In genomic region chr17:72406501-72406900, GRCh38 we compare ENCODE assay signal across 25 cellular contexts.
DNase-seq lines count a peak whose midpoint lies in the region; ATAC-seq, FAIRE-seq and TF ChIP-seq lines count a peak whose summit lies in the region.
"Had no signal": no experiment of that assay in that cellular context is flagged by ENCODE, and none has a peak within 500 bp of the region (broad histone marks: within the 10 kb centered on the region; RNA-seq: fewer than 3 reads in every experiment).

No MANE protein-coding gene starts in this region.

- peaks cover 0 to 2% (median 0%) of the 10 kb centered on the region in 4 donors for H3K4me1 Mint-ChIP-seq in CD4-positive, alpha-beta memory T cell

- no peak overlapping the region for H3K4ac ChIP-seq in mesendoderm (ENCODE audit: low read depth, low read length)

- H2BK15ac ChIP-seq in mesendoderm (replicated peaks; ENCODE audit: low read depth): no peak overlapping the region

- H3K4me2 ChIP-seq in HepG2 (ENCODE audit: low read depth, low read length): no peak overlapping the region
- no peak overlapping the region for H3K4me2 ChIP-seq in mesendoderm (ENCODE audit: low read length)

- no peak overlapping the region for H2AK5ac ChIP-seq in mesendoderm (ENCODE audit: low read length)

- no peak for FAIRE-seq in HepG2 (lab: Jason Lieb, UNC)
- FAIRE-seq: A204.1, islet of Langerhans had no signal

- intact Hi-C loops in HepG2 (cut with micrococcal nuclease; ENCODE audit: unreplicated experiment) (no loop called here), right lobe of liver (cut with DNase I) (no loop called here), breast epithelium (cut with DNase I; ENCODE audit: low total_unique reads) (no loop called here)
- intact Hi-C loops in CD4-positive, alpha-beta memory T cell (cut with micrococcal nuclease): no loop called here

- POLR2A ChIA-PET in HepG2 (lab: Yijun Ruan, JAX): interaction anchor here (2.1 to 2.9 kb wide), 2 partner anchors 16 to 286 kb away, joined by 9 read pairs; partner anchors contain the start of gene SOX9
- POLR2A ChIA-PET in CD4-positive, alpha-beta memory T cell (lab: Charles Lee; ENCODE audit: partially characterized antibody): no interaction called here

- peaks cover 0 to 8% (median 0%) of the 10 kb centered on the region in 8 donors for H3K9me3 Mint-ChIP-seq in CD4-positive, alpha-beta memory T cell
- H3K9me3 Mint-ChIP-seq: CD8-positive, alpha-beta T cell; stimulated activated naive CD8-positive, alpha-beta T cell treated with anti-CD3 and anti-CD28 coated beads, Interleukin-15, Interleukin-2, amounts not matched to agents 100 ng/mL and 50 ng/mL, for 24 hours had no signal

- H3K18ac ChIP-seq in mesendoderm (ENCODE audit: low read length): no peak overlapping the region

- H3K9me3 ChIP-seq in HepG2 (ENCODE audit: low read length): no peaks in the 10 kb centered on the region
- no peaks in the 10 kb centered on the region for H3K9me3 ChIP-seq in right lobe of liver
- no peaks in the 10 kb centered on the region for H3K9me3 ChIP-seq in breast epithelium
- no peaks in the 10 kb centered on the region for H3K9me3 ChIP-seq in CD4-positive, alpha-beta memory T cell (ENCODE audit: control insufficient read depth in 1 of 2, low read length in 2 of 2)
- H3K9me3 ChIP-seq: heart right ventricle, lower lobe of right lung, sigmoid colon had no signal

- H3K36me3 ChIP-seq in HepG2 (replicated peaks in 1 of 2; ENCODE audit: control insufficient read depth in 1 of 2, insufficient read depth in 2 of 2, low read length in 2 of 2) (peaks cover 2 to 6% of the 10 kb centered on the region in 2 experiments), right lobe of liver (no peaks in the 10 kb centered on the region), breast epithelium (no peaks in the 10 kb centered on the region), mesendoderm (ENCODE audit: control insufficient read depth, insufficient read depth, low read length) (no peaks in the 10 kb centered on the region)
- no peaks in the 10 kb centered on the region for H3K36me3 ChIP-seq in CD4-positive, alpha-beta memory T cell (ENCODE audit: insufficient read depth, low read length)
- H3K36me3 ChIP-seq: heart right ventricle, lower lobe of right lung, sigmoid colon had no signal

- H3K9ac ChIP-seq in HepG2 (ENCODE audit: insufficient read depth, low read depth, low read length): no peak overlapping the region
- H3K9ac ChIP-seq in mesendoderm (ENCODE audit: low read length): no peak overlapping the region
- H3K9ac ChIP-seq: parathyroid adenoma had no signal

- 95% methylated on average over 1 of the region's 1 CpG for WGBS in HepG2 (ENCODE audit: low lambda C conversion rate)
- WGBS in right lobe of liver (ENCODE audit: insufficient coverage, low coverage, low lambda C conversion rate, missing lambda C conversion rate): no CpG with 5 or more reads among the region's 1 CpG
- no CpG with 5 or more reads among the region's 1 CpG for WGBS in mesendoderm (ENCODE audit: extremely low coverage, insufficient coverage, low lambda C conversion rate)

- no TSS peak for BruUV-seq in HepG2 (replicated peaks; lab: Mats Ljungman, UMichigan)

- no peak overlapping the region for H4K8ac ChIP-seq in mesendoderm (ENCODE audit: low read depth, low read length)

- H3K27me3 Mint-ChIP-seq in CD4-positive, alpha-beta memory T cell: peaks cover 1 to 4% of the 10 kb centered on the region in 2 donors
- H3K27me3 Mint-ChIP-seq: stimulated activated naive CD8-positive, alpha-beta T cell treated with anti-CD3 and anti-CD28 coated beads, Interleukin-15, Interleukin-2, amounts not matched to agents 100 ng/mL and 50 ng/mL, for 24 hours had no signal

- H3K27ac ChIP-seq in HepG2 (ENCODE audit: extremely low read length, insufficient read depth, low read length): no peak overlapping the region
- H3K27ac ChIP-seq in right lobe of liver: no peak overlapping the region
- peak overlapping the region; percentile 87 to 95 for H3K27ac ChIP-seq in breast epithelium
- H3K27ac ChIP-seq in mesendoderm (ENCODE audit: low read depth, low read length): no peak overlapping the region
- no peak overlapping the region for H3K27ac ChIP-seq in CD4-positive, alpha-beta memory T cell (ENCODE audit: low read depth, low read length)
- H3K27ac ChIP-seq: heart right ventricle, lower lobe of right lung, parathyroid adenoma had no signal

- H3K27me3 ChIP-seq in HepG2 (ENCODE audit: control insufficient read depth in 1 of 2, insufficient read depth in 2 of 2, low read length in 2 of 2) (no peaks in the 10 kb centered on the region), right lobe of liver (no peaks in the 10 kb centered on the region), breast epithelium (no peaks in the 10 kb centered on the region), mesendoderm (ENCODE audit: insufficient read depth, low read length, poor library complexity) (no peaks in the 10 kb centered on the region)
- no peaks in the 10 kb centered on the region for H3K27me3 ChIP-seq in CD4-positive, alpha-beta memory T cell (ENCODE audit: insufficient read depth, low read length)
- H3K27me3 ChIP-seq: sigmoid colon had no signal

- no peak overlapping the region for H3K27ac Mint-ChIP-seq in CD4-positive, alpha-beta memory T cell
- H3K27ac Mint-ChIP-seq: CD8-positive, alpha-beta T cell; stimulated activated naive CD8-positive, alpha-beta T cell treated with anti-CD3 and anti-CD28 coated beads, Interleukin-15, Interleukin-2, amounts not matched to agents 100 ng/mL and 50 ng/mL, for 24 hours had no signal

- TF ChIP-seq CTCF in HepG2 (CRISPR knock-in tag; IDR thresholded peaks at IDR 0.05) (no peak), right lobe of liver (IDR thresholded peaks at IDR 0.05) (no peak), breast epithelium (IDR thresholded peaks at IDR 0.05) (no peak), foreskin fibroblast (IDR thresholded peaks at IDR 0.05; ENCODE audit: low read depth, low read length) (no peak)

- H2BK5ac ChIP-seq in mesendoderm (ENCODE audit: low read length): no peak overlapping the region

- no peak overlapping the region for H2AFZ ChIP-seq in HepG2 (ENCODE audit: low read length)

- TF ChIP-seq POLR2A in HepG2 (IDR thresholded peaks at IDR 0.05; ENCODE audit: insufficient read depth in 1 of 2, low read depth in 2 of 2, low read length in 2 of 2): no peak
- TF ChIP-seq POLR2A in right lobe of liver (IDR thresholded peaks at IDR 0.05): no peak
- TF ChIP-seq POLR2A in breast epithelium (IDR thresholded peaks at IDR 0.05): no peak

- H3K36me3 Mint-ChIP-seq in CD4-positive, alpha-beta memory T cell: no peaks in the 10 kb centered on the region
- H3K36me3 Mint-ChIP-seq: CD8-positive, alpha-beta T cell had no signal

- no peak for DNase-seq in HepG2 (ENCODE audit: low spot score)
- no peak for DNase-seq in right lobe of liver
- no peak for DNase-seq in breast epithelium (ENCODE audit: low spot score in 2 of 2)
- DNase-seq in mesendoderm: peak; percentile 57
- no peak for DNase-seq in CD4-positive, alpha-beta memory T cell
- DNase-seq in COLO829 (ENCODE audit: low spot score): no peak
- DNase-seq in foreskin fibroblast: no peak
- DNase-seq: activated naive CD4-positive, alpha-beta T cell treated with Interleukin-2 at 50 U/mL for 16 hours; activated T-cell treated with anti-CD3 and anti-CD28 coated beads for 4 hours; CD8-positive, alpha-beta T cell; DMS79 treated with DMSO at 0.1 percent for 48 hours; effector CD8-positive, alpha-beta T cell; heart right ventricle; KG1; lower lobe of right lung; NCI-H1092; NCI-H2107; SHP77; sigmoid colon; T-helper 1 cell had no signal

- H3K79me1 ChIP-seq in mesendoderm (ENCODE audit: low read length): no peaks in the 10 kb centered on the region

- TF ChIP-seq EP300 in HepG2 (IDR thresholded peaks at IDR 0.05; ENCODE audit: low read depth in 2 of 2, low read length in 2 of 2) (no peak), HepG2 (CRISPR knock-in tag; IDR thresholded peaks at IDR 0.05; ENCODE audit: borderline replicate concordance) (no peak)

- no peaks in the 10 kb centered on the region for H4K20me1 ChIP-seq in HepG2 (ENCODE audit: insufficient read depth, low read length)

- no peak overlapping the region for H4K5ac ChIP-seq in mesendoderm (ENCODE audit: low read length)

- H3K79me2 ChIP-seq in HepG2 (ENCODE audit: insufficient read depth, low read length) (peaks cover 50% of the 10 kb centered on the region), mesendoderm (ENCODE audit: control insufficient read depth, insufficient read depth, low read length) (no peaks in the 10 kb centered on the region)
- H3K79me2 ChIP-seq: parathyroid adenoma had no signal

- ATAC-seq in HepG2: no peak
- ATAC-seq in right lobe of liver: no peak
- ATAC-seq in GM19463 (IDR thresholded peaks at IDR 0.05; ENCODE audit: unreplicated experiment): no peak
- ATAC-seq: CD8-positive, alpha-beta T cell had no signal

- H3K4me1 ChIP-seq in HepG2 (ENCODE audit: insufficient read depth, low read length) (peaks cover 100% of the 10 kb centered on the region), right lobe of liver (no peaks in the 10 kb centered on the region), breast epithelium (peaks cover 0 to 9% of the 10 kb centered on the region in 2 donors), mesendoderm (ENCODE audit: control insufficient read depth, low read depth, low read length) (peaks cover 2% of the 10 kb centered on the region)
- H3K4me1 ChIP-seq in CD4-positive, alpha-beta memory T cell (ENCODE audit: insufficient read depth, low read length): no peaks in the 10 kb centered on the region
- H3K4me1 ChIP-seq: parathyroid adenoma had no signal

- H2BK120ac ChIP-seq in mesendoderm (ENCODE audit: low read depth, low read length): no peak overlapping the region

- in situ Hi-C loops in HepG2 (cut with HindIII; ENCODE audit: extremely low pct_ligation_motif_present, low pct_unique_long_range_greater_than_20kb): no loop called here

- no peak for TF ChIP-seq RAD21 in HepG2 (CRISPR knock-in tag; IDR thresholded peaks at IDR 0.05)

- no peak overlapping the region for H3K23ac ChIP-seq in mesendoderm (ENCODE audit: low read length)

- no peak overlapping the region for H3K56ac ChIP-seq in mesendoderm (ENCODE audit: low read length)

- CTCF ChIA-PET in HepG2 (lab: Yijun Ruan, JAX; ENCODE audit: low intra/inter-chr PET ratio, low total read pairs): no interaction called here
- CTCF ChIA-PET in CD4-positive, alpha-beta memory T cell (lab: Charles Lee; ENCODE audit: partially characterized antibody): no interaction called here

- no peak overlapping the region for H3K4me3 Mint-ChIP-seq in CD4-positive, alpha-beta memory T cell
- H3K4me3 Mint-ChIP-seq: CD8-positive, alpha-beta T cell; stimulated activated naive CD8-positive, alpha-beta T cell treated with anti-CD3 and anti-CD28 coated beads, Interleukin-15, Interleukin-2, amounts not matched to agents 100 ng/mL and 50 ng/mL, for 24 hours had no signal

- H3K4me3 ChIP-seq in HepG2 (replicated peaks in 1 of 3; ENCODE audit: insufficient read depth in 1 of 3, low read depth in 2 of 3, low read length in 3 of 3) (no peak overlapping the region), right lobe of liver (no peak overlapping the region), breast epithelium (no peak overlapping the region), mesendoderm (ENCODE audit: low read length) (no peak overlapping the region), foreskin fibroblast (ENCODE audit: low read depth in 1 of 2, low read length in 2 of 2) (no peak overlapping the region)
- no peak overlapping the region for H3K4me3 ChIP-seq in CD4-positive, alpha-beta memory T cell (ENCODE audit: low read length in 2 of 2)
- H3K4me3 ChIP-seq: heart right ventricle, lower lobe of right lung, sigmoid colon had no signal

Comparison
In these comparisons a context has a peak if more than half of its experiments do, and no peak if none do; other contexts are left out.
1. H3K27ac ChIP-seq: peak in breast epithelium (2 of 2); none in HepG2 (single experiment), right lobe of liver (0 of 3), mesendoderm (single experiment) and CD4-positive, alpha-beta memory T cell (single experiment).